2 cellular contexts compared by ENCODE assay signal in genomic region chr1:31006760-31007159, GRCh38.
TF ChIP-seq lines count a peak whose summit lies in the region.

No MANE protein-coding gene starts in this region.

TF ChIP-seq in endothelial cell of umbilical vein, 7 proteins besides CTCF, POLR2A, EP300 and RAD21 (continued from another document):
- TF ChIP-seq MYC (IDR thresholded peaks at IDR 0.05; ENCODE audit: low read depth, low read length) (no peak), MAX (IDR thresholded peaks at IDR 0.05; ENCODE audit: insufficient read depth, insufficient read length) (no peak), EZH2 (IDR thresholded peaks at IDR 0.05; ENCODE audit: borderline replicate concordance, low read depth, low read length, severe bottlenecking) (no peak), GATA2 (IDR thresholded peaks at IDR 0.05; ENCODE audit: insufficient read depth, insufficient read length, low read depth, low read length) (no peak)

TF ChIP-seq in neural cell, 6 proteins besides CTCF, POLR2A, EP300 and RAD21 (continued from another document):
- no peak for TF ChIP-seq REST (IDR thresholded peaks at IDR 0.05; ENCODE audit: borderline replicate concordance)
- no peak for TF ChIP-seq SMC3 (conservative IDR thresholded peaks at IDR 0.05; ENCODE audit: poor library complexity)
